6 cellular contexts compared by ENCODE assay signal in genomic region chr2:41109744-41110143, GRCh38.
"Had no signal": no experiment of that assay in that cellular context is flagged by ENCODE, and none has a peak within 500 bp of the region (broad histone marks: within the 10 kb centered on the region; RNA-seq: fewer than 3 reads in every experiment).

No MANE protein-coding gene starts in this region.

- DNase-seq: Karpas-422, KBM-7, KG1 had no signal

- H3K4me2 ChIP-seq: KMS-11 had no signal

- H3K9ac ChIP-seq: KMS-11 had no signal

- H3K27ac ChIP-seq: HL-60, KMS-11 had no signal

- FAIRE-seq: HTR-8/SVneo had no signal
